1 cellular context compared by ENCODE assay signal in the genomic region with DNA sequence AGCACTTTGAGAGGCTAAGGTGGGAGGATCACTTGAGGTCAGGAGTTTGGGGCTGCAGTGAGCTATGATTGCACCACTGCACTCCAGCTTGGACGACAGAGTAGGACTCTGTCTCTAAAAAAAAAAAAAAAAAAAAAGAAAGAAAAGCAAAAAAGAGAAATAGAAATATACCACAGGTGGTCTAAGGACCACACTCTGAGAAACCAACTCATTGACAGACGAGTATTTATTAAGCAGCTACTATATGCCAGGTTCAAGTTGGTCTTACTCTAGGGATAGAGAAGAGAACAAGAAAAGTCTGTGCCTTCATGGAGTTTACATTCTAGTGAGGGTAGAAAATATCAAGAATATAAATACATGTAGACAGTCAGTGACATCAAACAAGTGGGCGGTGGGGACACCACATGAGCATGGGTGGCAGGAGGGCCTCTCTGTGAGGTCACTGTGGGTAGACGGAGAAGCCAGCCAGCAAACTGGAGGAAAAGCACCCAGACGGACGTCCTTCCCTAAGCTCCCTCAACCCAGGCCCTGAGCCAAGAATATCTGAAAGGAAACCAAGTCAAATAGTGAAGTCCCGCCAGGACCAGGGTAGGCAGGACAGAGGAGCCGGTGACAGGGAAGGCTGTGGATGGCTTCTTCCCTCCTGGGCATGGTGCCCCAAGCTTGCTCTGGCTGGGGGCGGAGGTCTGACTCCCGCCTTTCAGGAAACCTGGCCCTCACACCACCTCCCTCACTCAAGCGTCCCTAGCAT.
TF ChIP-seq lines count a peak whose summit lies in the region.

No MANE protein-coding gene starts in this region.

TF ChIP-seq in endothelial cell of umbilical vein, 7 proteins besides CTCF, POLR2A, EP300 and RAD21:
- TF ChIP-seq POLR2AphosphoS5 (IDR thresholded peaks at IDR 0.05; ENCODE audit: insufficient read depth, low read depth, low read length): no peak
- TF ChIP-seq JUN (IDR thresholded peaks at IDR 0.05; ENCODE audit: borderline replicate concordance, insufficient read depth, insufficient read length, low read depth): no peak
- TF ChIP-seq MAX (IDR thresholded peaks at IDR 0.05; ENCODE audit: insufficient read depth, insufficient read length): no peak
- no peak for TF ChIP-seq EZH2 (IDR thresholded peaks at IDR 0.05; ENCODE audit: borderline replicate concordance, low read depth, low read length, severe bottlenecking)
- no peak for TF ChIP-seq FOS (IDR thresholded peaks at IDR 0.05; ENCODE audit: borderline replicate concordance, insufficient read depth, low read length)
- TF ChIP-seq GATA2 (IDR thresholded peaks at IDR 0.05; ENCODE audit: insufficient read depth, insufficient read length, low read depth, low read length): no peak
- no peak for TF ChIP-seq MYC (IDR thresholded peaks at IDR 0.05; ENCODE audit: low read depth, low read length)
